ENCODE assay signal across 9 cellular contexts in the genomic region with DNA sequence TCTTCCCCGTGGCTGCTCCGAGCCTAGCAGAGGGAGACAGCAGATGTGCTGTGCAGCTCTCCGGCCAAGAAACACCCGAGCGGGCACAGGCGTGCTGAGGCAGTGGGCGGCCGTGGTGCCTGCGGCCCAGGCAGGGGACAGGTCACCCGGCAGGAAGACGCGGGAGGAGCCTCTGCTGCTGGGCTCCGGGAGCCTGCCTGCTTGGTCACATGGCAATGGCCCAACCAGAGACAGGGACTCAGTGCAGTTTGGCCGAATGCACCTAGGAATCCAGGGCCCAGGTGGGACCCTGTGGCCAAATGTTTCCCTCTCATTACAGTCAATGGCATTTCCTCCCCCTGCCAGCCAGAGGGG.
A peak's percentile ranks its signal among the peaks of the same experiment; 100 is the strongest.
DNase-seq lines count a peak whose midpoint lies in the region; ATAC-seq, FAIRE-seq and TF ChIP-seq lines count a peak whose summit lies in the region.
"Had no signal": no experiment of that assay in that cellular context is flagged by ENCODE, and none has a peak within 500 bp of the region (broad histone marks: within the 10 kb centered on the region; RNA-seq: fewer than 3 reads in every experiment).

No MANE protein-coding gene starts in this region.

- H3K23ac ChIP-seq in trophoblast cell (ENCODE audit: low read length), result no peak overlapping the region

- H3K36me3 ChIP-seq in RWPE2 (ENCODE audit: low read depth) (no peaks in the 10 kb centered on the region), trophoblast cell (ENCODE audit: control insufficient read depth in 1 of 2, insufficient read depth in 2 of 2, low read length in 2 of 2) (no peaks in the 10 kb centered on the region)

- H4K12ac ChIP-seq in trophoblast cell (ENCODE audit: low read depth, low read length), result no peak overlapping the region

- H3K9me3 ChIP-seq in RWPE2 (ENCODE audit: severe bottlenecking), result no peaks in the 10 kb centered on the region
- peaks cover 3% of the 10 kb centered on the region for H3K9me3 ChIP-seq in trophoblast cell (ENCODE audit: insufficient read depth, low read depth, low read length)

- no peaks in the 10 kb centered on the region for H3K79me1 ChIP-seq in trophoblast cell (ENCODE audit: low read length)

- H4K8ac ChIP-seq in trophoblast cell (ENCODE audit: low read depth, low read length), result no peak overlapping the region

- no peak overlapping the region for H2BK120ac ChIP-seq in trophoblast cell (ENCODE audit: insufficient read depth, low read length, poor library complexity)

- no peak overlapping the region for H4K91ac ChIP-seq in trophoblast cell (ENCODE audit: low read depth, low read length)

- no peak overlapping the region for H3K9ac ChIP-seq in trophoblast cell (ENCODE audit: low read length)

- no peak overlapping the region for H3K18ac ChIP-seq in trophoblast cell (ENCODE audit: low read length)

- intact Hi-C loops in cardiac septum (cut with DNase I), result loop anchor here (5.0 to 10.0 kb wide), 3 partner anchors 101 to 366 kb away; a partner anchor contains a TSS

- H3K14ac ChIP-seq in trophoblast cell (ENCODE audit: low read length), result no peak overlapping the region

- no peak overlapping the region for H3K27ac ChIP-seq in RWPE2 (ENCODE audit: poor library complexity, severe bottlenecking)
- H3K27ac ChIP-seq in trophoblast cell (ENCODE audit: low read depth, low read length), result no peak overlapping the region

- peak; percentile 49 for ATAC-seq in RWPE2 (ENCODE audit: low read depth)
- no peak for ATAC-seq in GM18502 (IDR thresholded peaks at IDR 0.05; ENCODE audit: poor library complexity, unreplicated experiment)

- H2BK5ac ChIP-seq in trophoblast cell (ENCODE audit: low read depth, low read length, poor library complexity), result no peak overlapping the region

- H3K4me3 ChIP-seq in RWPE2 (ENCODE audit: severe bottlenecking) (no peak overlapping the region), trophoblast cell (ENCODE audit: low read depth, low read length) (no peak overlapping the region)

- H2AFZ ChIP-seq in trophoblast cell (ENCODE audit: insufficient read depth, low read length, poor library complexity), result peak overlapping the region; percentile 23

- peak overlapping the region; percentile 37 for H3K4me2 ChIP-seq in trophoblast cell (ENCODE audit: low read length)

- DNase-seq in DMS 273 treated with DMSO at 0.1 percent for 48 hours (lab: John Stamatoyannopoulos, UW) (peak; percentile 93), RWPE2 (ENCODE audit: low spot score) (peak; percentile 42), cardiac septum (ENCODE audit: low spot score) (peak; percentile 76), trophoblast cell (peak; percentile 56 to 70), NCI-H2227 treated with DMSO at 0.1 percent for 48 hours (lab: John Stamatoyannopoulos, UW) (no peak), HTR-8/SVneo (ENCODE audit: insufficient read length, low spot score) (no peak), DMS114 treated with DMSO at 0.1 percent for 48 hours (lab: John Stamatoyannopoulos, UW; ENCODE audit: unreplicated experiment) (no peak)

- no CpG with 5 or more reads among the region's 14 CpGs for WGBS in trophoblast cell (ENCODE audit: extremely low coverage, insufficient coverage, insufficient read length)

- TF ChIP-seq CTCF in RWPE2 (IDR thresholded peaks at IDR 0.05; ENCODE audit: poor library complexity, severe bottlenecking), result no peak

- no peak overlapping the region for H3K4ac ChIP-seq in trophoblast cell (ENCODE audit: low read depth, low read length)

- H2BK12ac ChIP-seq in trophoblast cell (ENCODE audit: low read length), result no peak overlapping the region

- H3K79me2 ChIP-seq in trophoblast cell (ENCODE audit: control insufficient read depth, insufficient read depth, low read length, poor library complexity), result no peaks in the 10 kb centered on the region

- no peak for FAIRE-seq in HTR-8/SVneo (lab: Jason Lieb, UNC)
- FAIRE-seq: D721Med had no signal

- H2AK5ac ChIP-seq in trophoblast cell (ENCODE audit: low read length), result no peak overlapping the region

- no peaks in the 10 kb centered on the region for H3K4me1 ChIP-seq in RWPE2 (ENCODE audit: insufficient read depth, poor library complexity, severe bottlenecking)
- H3K4me1 ChIP-seq in trophoblast cell (ENCODE audit: control insufficient read depth in 1 of 2, insufficient read depth in 2 of 2, low read length in 2 of 2), result peaks cover 0 to 8% of the 10 kb centered on the region in 2 experiments

- H3K27me3 ChIP-seq in RWPE2 (ENCODE audit: insufficient read depth, poor library complexity, severe bottlenecking), result peaks cover 3% of the 10 kb centered on the region
- no peaks in the 10 kb centered on the region for H3K27me3 ChIP-seq in trophoblast cell (ENCODE audit: insufficient read depth, low read length)

Comparison
In these comparisons a context has a peak if more than half of its experiments do, and no peak if none do; other contexts are left out.
1. DNase-seq: peak in DMS 273 treated with DMSO at 0.1 percent for 48 hours (single experiment), RWPE2 (single experiment), cardiac septum (single experiment) and trophoblast cell (2 of 2); none in NCI-H2227 treated with DMSO at 0.1 percent for 48 hours (single experiment), HTR-8/SVneo (single experiment) and DMS114 treated with DMSO at 0.1 percent for 48 hours (single experiment).